In genomic region chr7:95601324-95601723, GRCh38 we compare ENCODE assay signal across 24 cellular contexts. TPM values are rescaled to one million over a fixed set of nuclear protein-coding genes. Genes with fewer than 3 reads are reported as not detected.
"Had no signal": no experiment of that assay in that cellular context is flagged by ENCODE, and none has a peak within 500 bp of the region (broad histone marks: within the 10 kb centered on the region; RNA-seq: fewer than 3 reads in every experiment).

No MANE protein-coding gene starts in this region.

- H3K9me3 Mint-ChIP-seq: activated naive CD8-positive, alpha-beta T cell treated with anti-CD3 and anti-CD28 coated beads, Interleukin-2, amount 50 U/mL, for 24 hours had no signal

- H3K36me3 Mint-ChIP-seq: activated CD4-positive, alpha-beta memory T cell treated with anti-CD3 and anti-CD28 coated beads for 36 hours had no signal

- H3K4me1 Mint-ChIP-seq: activated CD4-positive, alpha-beta T cell treated with anti-CD3 and anti-CD28 coated beads, Interleukin-2, amount 10 ng/mL, durations not matched to agents 7 days and 5 days had no signal

- H3K4me3 Mint-ChIP-seq: activated CD4-positive, alpha-beta memory T cell treated with anti-CD3 and anti-CD28 coated beads for 36 hours; activated CD4-positive, alpha-beta T cell treated with anti-CD3 and anti-CD28 coated beads, Interleukin-2, amount 10 ng/mL, durations not matched to agents 7 days and 5 days; activated naive CD8-positive, alpha-beta T cell treated with anti-CD3 and anti-CD28 coated beads, Interleukin-2, amount 50 U/mL, for 24 hours; activated T-cell treated with anti-CD3 and anti-CD28 coated beads, Interleukin-2, amount 50 U/mL, for 4 hours had no signal

- ATAC-seq: activated naive CD4-positive, alpha-beta T cell treated with anti-CD3 and anti-CD28 coated beads, Interleukin-2, amount 50 U/mL, for 72 hours; activated naive CD8-positive, alpha-beta T cell treated with anti-CD3 and anti-CD28 coated beads, Interleukin-2, amount 50 U/mL, for 24 hours; activated T-cell treated with anti-CD3 and anti-CD28 coated beads, Interleukin-2, amount 50 U/mL, for 4 hours had no signal

- DNase-seq: activated CD4-positive, alpha-beta memory T cell treated with anti-CD3 and anti-CD28 coated beads for 36 hours; activated CD4-positive, alpha-beta T cell treated with anti-CD3 and anti-CD28 coated beads, Interleukin-2, amount 10 ng/mL, durations not matched to agents 7 days and 5 days; activated CD4-positive, CD25-positive, alpha-beta regulatory T cell; activated CD8-positive, alpha-beta memory T cell treated with anti-CD3 and anti-CD28 coated beads for 24 hours; activated effector memory CD4-positive, alpha-beta T cell treated with anti-CD3 and anti-CD28 coated beads, Interleukin-2, amount 50 U/mL, for 16 hours; activated naive CD4-positive, alpha-beta T cell treated with Interleukin-2 at 50 U/mL for 16 hours; activated naive CD8-positive, alpha-beta T cell treated with anti-CD3 and anti-CD28 coated beads, Interleukin-2, amount 50 U/mL, for 24 hours; activated T-cell treated with anti-CD3 and anti-CD28 coated beads, Interleukin-2, amount 50 U/mL, for 4 hours; amniotic stem cell; NCI-H1092; NCI-H1417; NCI-H1930; NCI-H2171 treated with DMSO at 0.1 percent for 48 hours; NCI-H226; NCI-H526; NCI-H774; NK-92 treated with Interleukin-12 subunit alpha and Interleukin-12 subunit beta, amount 100 ng/mL, for 24 hours; Peyer's patch; Right ventricle myocardium superior; SK-N-SH; T-helper 1 cell had no signal

- H3K27ac Mint-ChIP-seq: activated CD4-positive, alpha-beta memory T cell treated with anti-CD3 and anti-CD28 coated beads for 36 hours; activated CD4-positive, alpha-beta T cell treated with anti-CD3 and anti-CD28 coated beads, Interleukin-2, amount 10 ng/mL, durations not matched to agents 7 days and 5 days; activated naive CD4-positive, alpha-beta T cell treated with anti-CD3 and anti-CD28 coated beads, Interleukin-2, amount 50 U/mL, for 72 hours; activated naive CD8-positive, alpha-beta T cell treated with anti-CD3 and anti-CD28 coated beads, Interleukin-2, amount 50 U/mL, for 24 hours; brain had no signal

RNA-seq across cellular contexts. Expression of gene PDK4, which starts 5.0 kb away (rescaled TPM):
- total RNA-seq: activated CD4-positive, alpha-beta memory T cell treated with anti-CD3 and anti-CD28 coated beads for 36 hours; activated CD4-positive, alpha-beta T cell treated with anti-CD3 and anti-CD28 coated beads, Interleukin-2, amount 10 ng/mL, durations not matched to agents 7 days and 5 days; activated naive CD4-positive, alpha-beta T cell treated with anti-CD3 and anti-CD28 coated beads, Interleukin-2, amount 50 U/mL, for 72 hours; T-helper 2 cell treated with Interferon-gamma antibody and Interleukin-4, amounts not matched to agents 100 ng/mL and 5 ng/mL, for 36 hours had no signal
